13 cellular contexts compared by ENCODE assay signal in genomic region chr11:76615950-76616349, GRCh38. TPM values are rescaled to one million over a fixed set of nuclear protein-coding genes. Genes with fewer than 3 reads are reported as not detected.
DNase-seq lines count a peak whose midpoint lies in the region; ATAC-seq and TF ChIP-seq lines count a peak whose summit lies in the region.
"Had no signal": no experiment of that assay in that cellular context is flagged by ENCODE, and none has a peak within 500 bp of the region (broad histone marks: within the 10 kb centered on the region; RNA-seq: fewer than 3 reads in every experiment).

No MANE protein-coding gene starts in this region.

- no peak for ATAC-seq in HG03354 (IDR thresholded peaks at IDR 0.05; ENCODE audit: poor library complexity, severe bottlenecking, unreplicated experiment)
- no peak for ATAC-seq in GM18867 (IDR thresholded peaks at IDR 0.05; ENCODE audit: unreplicated experiment)

- H3K27ac ChIP-seq in BLaER1, result no peak overlapping the region
- H3K27ac ChIP-seq in SJSA1, result no peak overlapping the region
- peak overlapping the region; percentile 67 for H3K27ac ChIP-seq in parathyroid adenoma
- H3K27ac ChIP-seq: neutrophil had no signal

- no peak overlapping the region for H2AFZ ChIP-seq in parathyroid adenoma

- no peaks in the 10 kb centered on the region for H3K36me3 ChIP-seq in BLaER1
- H3K36me3 ChIP-seq in SJSA1, result no peaks in the 10 kb centered on the region
- no peaks in the 10 kb centered on the region for H3K36me3 ChIP-seq in parathyroid adenoma (ENCODE audit: control insufficient read depth, insufficient read depth, low read length)
- H3K36me3 ChIP-seq: neutrophil had no signal

- H3K9ac ChIP-seq in BLaER1, result no peak overlapping the region
- H3K9ac ChIP-seq in parathyroid adenoma, result no peak overlapping the region

- TF ChIP-seq CTCF in fibroblast of pulmonary artery (IDR thresholded peaks at IDR 0.05; ENCODE audit: low read length, missing control alignments) (no peak), parathyroid adenoma (IDR thresholded peaks at IDR 0.05) (no peak)

- H3K4me3 ChIP-seq in BLaER1 (no peak overlapping the region), SJSA1 (no peak overlapping the region), fibroblast of pulmonary artery (replicated peaks; ENCODE audit: low read depth, low read length) (no peak overlapping the region), parathyroid adenoma (ENCODE audit: low read depth, low read length) (no peak overlapping the region)

- no peaks in the 10 kb centered on the region for H3K27me3 ChIP-seq in BLaER1
- no peaks in the 10 kb centered on the region for H3K27me3 ChIP-seq in SJSA1 (replicated peaks)
- H3K27me3 ChIP-seq in parathyroid adenoma (ENCODE audit: control insufficient read depth, insufficient read depth, low read length), result no peaks in the 10 kb centered on the region

- DNase-seq in SJSA1 (ENCODE audit: low read depth in 1 of 2, low spot score in 2 of 2) (peak; percentile 22 to 54), fibroblast of pulmonary artery (ENCODE audit: low read depth) (peak; percentile 91), putamen (ENCODE audit: low spot score) (no peak)
- DNase-seq in effector CD8-positive, alpha-beta T cell (lab: John Stamatoyannopoulos, UW), result no peak
- DNase-seq: activated naive CD4-positive, alpha-beta T cell treated with Interleukin-2 at 50 U/mL for 16 hours; NCI-H510A; T-helper 9 cell had no signal

- H4K20me1 ChIP-seq in BLaER1, result no peaks in the 10 kb centered on the region

- H3K4me1 ChIP-seq in BLaER1 (peaks cover 29% of the 10 kb centered on the region), SJSA1 (replicated peaks) (peaks cover 17% of the 10 kb centered on the region), parathyroid adenoma (no peaks in the 10 kb centered on the region)

- no peaks in the 10 kb centered on the region for H3K79me2 ChIP-seq in parathyroid adenoma

- H3K4me2 ChIP-seq in BLaER1 (peak overlapping the region; percentile 6; the same call in 1 of the 2 replicates), parathyroid adenoma (ENCODE audit: low read length) (no peak overlapping the region)

- H3K9me3 ChIP-seq in BLaER1, result 0 out of 2 replicates have a peak, but pooled peaks cover 10% of the 10 kb centered on the region
- no peaks in the 10 kb centered on the region for H3K9me3 ChIP-seq in SJSA1 (replicated peaks)
- no peaks in the 10 kb centered on the region for H3K9me3 ChIP-seq in parathyroid adenoma (ENCODE audit: control insufficient read depth, low read length)
- H3K9me3 ChIP-seq: neutrophil had no signal

RNA-seq across cellular contexts. Expression of gene LRRC32, which starts 54.6 kb away (rescaled TPM):
- 7.8 and 8.1 TPM in 2 replicates for total RNA-seq in SJSA1 (2014; rRNA removed; shearing (Covaris generic))
- total RNA-seq: HT-29 had no signal

Comparison
In these comparisons a context has a peak if more than half of its experiments do, and no peak if none do; other contexts are left out.
1. DNase-seq: peak in SJSA1 (2 of 2) and fibroblast of pulmonary artery (single experiment); none in effector CD8-positive, alpha-beta T cell (single experiment) and putamen (single experiment).